In the genomic region with DNA sequence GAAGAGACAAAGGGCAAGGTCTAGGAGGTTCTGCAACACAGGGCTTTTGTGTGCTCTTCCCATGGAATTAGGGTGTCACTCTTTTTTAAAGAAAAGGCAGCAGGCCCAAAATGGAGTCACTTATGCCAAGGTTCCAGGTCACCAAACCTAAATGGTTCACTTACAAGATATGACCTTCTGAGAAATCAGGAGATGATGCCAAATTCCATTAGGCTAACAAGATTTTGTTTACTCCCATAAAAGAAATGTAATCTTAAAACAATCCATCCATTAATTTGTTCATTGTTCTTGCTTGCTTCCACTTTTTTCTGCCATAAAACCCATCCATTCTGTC, we compare ENCODE assay signal across 30 cellular contexts.
"Had no signal": no experiment of that assay in that cellular context is flagged by ENCODE, and none has a peak within 500 bp of the region (broad histone marks: within the 10 kb centered on the region; RNA-seq: fewer than 3 reads in every experiment).

No MANE protein-coding gene starts in this region.

- H3K36me3 ChIP-seq: breast epithelium, cardiac muscle cell, colonic mucosa, heart right ventricle had no signal

- H3K27me3 Mint-ChIP-seq: activated CD4-positive, alpha-beta memory T cell treated with anti-CD3 and anti-CD28 coated beads for 36 hours; activated CD4-positive, alpha-beta T cell treated with anti-CD3 and anti-CD28 coated beads for 36 hours; activated CD8-positive, alpha-beta memory T cell treated with anti-CD3 and anti-CD28 coated beads, Interleukin-2, amount 10 ng/mL, durations not matched to agents 7 days and 5 days; activated naive CD8-positive, alpha-beta T cell had no signal

- H3K4me3 ChIP-seq: body of pancreas, breast epithelium, cardiac muscle cell, colonic mucosa, heart right ventricle, hepatocyte had no signal

- ATAC-seq: activated CD4-positive, alpha-beta T cell treated with anti-CD3 and anti-CD28 coated beads for 36 hours; activated CD8-positive, alpha-beta memory T cell treated with anti-CD3 and anti-CD28 coated beads, Interleukin-2, amount 10 ng/mL, durations not matched to agents 7 days and 5 days; activated CD8-positive, alpha-beta T cell treated with anti-CD3 and anti-CD28 coated beads, Interleukin-2, amount 10 ng/mL, durations not matched to agents 7 days and 5 days; activated T-cell treated with anti-CD3 and anti-CD28 coated beads, Interleukin-2, amount 50 U/mL, for 72 hours; body of pancreas; esophagus mucosa; heart right ventricle had no signal

- H3K27ac Mint-ChIP-seq: activated CD4-positive, alpha-beta memory T cell treated with anti-CD3 and anti-CD28 coated beads for 36 hours; activated CD4-positive, alpha-beta T cell treated with anti-CD3 and anti-CD28 coated beads for 36 hours; activated CD4-positive, alpha-beta T cell treated with anti-CD3 and anti-CD28 coated beads, Interleukin-2, amount 10 ng/mL, durations not matched to agents 24 days and 14 days; activated CD8-positive, alpha-beta memory T cell treated with anti-CD3 and anti-CD28 coated beads, Interleukin-2, amount 10 ng/mL, durations not matched to agents 7 days and 5 days; activated CD8-positive, alpha-beta T cell treated with anti-CD3 and anti-CD28 coated beads, Interleukin-2, amount 10 ng/mL, durations not matched to agents 7 days and 5 days; activated naive CD8-positive, alpha-beta T cell; activated T-cell treated with anti-CD3 and anti-CD28 coated beads, Interleukin-2, amount 50 U/mL, for 72 hours had no signal

- H3K36me3 Mint-ChIP-seq: activated CD4-positive, alpha-beta memory T cell treated with anti-CD3 and anti-CD28 coated beads for 36 hours; activated CD8-positive, alpha-beta memory T cell treated with anti-CD3 and anti-CD28 coated beads, Interleukin-2, amount 10 ng/mL, durations not matched to agents 7 days and 5 days had no signal

- H3K4me3 Mint-ChIP-seq: activated CD4-positive, alpha-beta memory T cell treated with anti-CD3 and anti-CD28 coated beads for 36 hours; activated CD4-positive, alpha-beta T cell treated with anti-CD3 and anti-CD28 coated beads for 36 hours; activated CD4-positive, alpha-beta T cell treated with anti-CD3 and anti-CD28 coated beads, Interleukin-2, amount 10 ng/mL, durations not matched to agents 24 days and 14 days; activated CD8-positive, alpha-beta memory T cell treated with anti-CD3 and anti-CD28 coated beads, Interleukin-2, amount 10 ng/mL, durations not matched to agents 7 days and 5 days; activated CD8-positive, alpha-beta T cell treated with anti-CD3 and anti-CD28 coated beads, Interleukin-2, amount 10 ng/mL, durations not matched to agents 7 days and 5 days; activated naive CD8-positive, alpha-beta T cell; activated T-cell treated with anti-CD3 and anti-CD28 coated beads, Interleukin-2, amount 50 U/mL, for 72 hours had no signal

- H3K9me3 Mint-ChIP-seq: activated CD4-positive, alpha-beta memory T cell treated with anti-CD3 and anti-CD28 coated beads for 36 hours; activated CD4-positive, alpha-beta T cell treated with anti-CD3 and anti-CD28 coated beads, Interleukin-2, amount 10 ng/mL, durations not matched to agents 24 days and 14 days; activated T-cell treated with anti-CD3 and anti-CD28 coated beads, Interleukin-2, amount 50 U/mL, for 72 hours had no signal

- H3K79me2 ChIP-seq: hepatocyte had no signal

- H3K9me3 ChIP-seq: body of pancreas, breast epithelium, colonic mucosa, heart right ventricle had no signal

- H3K4me1 ChIP-seq: body of pancreas, breast epithelium, colonic mucosa, heart right ventricle had no signal

- H3K27me3 ChIP-seq: body of pancreas, breast epithelium, cardiac muscle cell, colonic mucosa, heart right ventricle, hepatocyte had no signal

- H3K4me2 ChIP-seq: hepatocyte had no signal

- H3K27ac ChIP-seq: body of pancreas, breast epithelium, cardiac muscle cell, colonic mucosa, heart right ventricle, hepatocyte had no signal

- FAIRE-seq: endometrium, frontal cortex had no signal

- DNase-seq: activated CD4-positive, alpha-beta memory T cell treated with anti-CD3 and anti-CD28 coated beads for 36 hours; activated CD4-positive, alpha-beta T cell treated with anti-CD3 and anti-CD28 coated beads for 36 hours; activated CD4-positive, alpha-beta T cell treated with anti-CD3 and anti-CD28 coated beads, Interleukin-2, amount 10 ng/mL, durations not matched to agents 24 days and 14 days; activated CD4-positive, CD25-positive, alpha-beta regulatory T cell; activated CD4-positive, CD25-positive, alpha-beta regulatory T cell treated with anti-CD3 and anti-CD28 coated beads, Interleukin-2, amount 50 U/mL, for 72 hours; activated CD8-positive, alpha-beta memory T cell treated with anti-CD3 and anti-CD28 coated beads, Interleukin-2, amount 10 ng/mL, durations not matched to agents 7 days and 5 days; activated CD8-positive, alpha-beta memory T cell treated with anti-CD3 and anti-CD28 coated beads, Interleukin-2, amount 50 U/mL, for 4 hours; activated CD8-positive, alpha-beta T cell treated with anti-CD3 and anti-CD28 coated beads, Interleukin-2, amount 10 ng/mL, durations not matched to agents 7 days and 5 days; activated gamma-delta T cell; activated naive CD4-positive, alpha-beta T cell; activated naive CD4-positive, alpha-beta T cell treated with anti-CD3 and anti-CD28 coated beads, Interleukin-2, amount 50 U/mL, for 16 hours; activated T-cell treated with anti-CD3 and anti-CD28 coated beads, Interleukin-2, amount 50 U/mL, for 1 hour; activated T-cell treated with anti-CD3 and anti-CD28 coated beads, Interleukin-2, amount 50 U/mL, for 72 hours; amniotic stem cell; anterior cingulate cortex; body of pancreas; central memory CD4-positive, alpha-beta T cell; cerebellar nuclear complex; colonic mucosa; effector CD8-positive, alpha-beta T cell; foreskin fibroblast; heart right ventricle; T-helper 2 cell had no signal

- H2AFZ ChIP-seq: hepatocyte had no signal

- H3K4me1 Mint-ChIP-seq: activated CD4-positive, alpha-beta T cell treated with anti-CD3 and anti-CD28 coated beads for 36 hours; activated CD4-positive, alpha-beta T cell treated with anti-CD3 and anti-CD28 coated beads, Interleukin-2, amount 10 ng/mL, durations not matched to agents 24 days and 14 days; activated CD8-positive, alpha-beta memory T cell treated with anti-CD3 and anti-CD28 coated beads, Interleukin-2, amount 10 ng/mL, durations not matched to agents 7 days and 5 days had no signal
